27 cellular contexts compared by ENCODE assay signal in genomic region chr16:4976611-4977145, GRCh38. TPM values are rescaled to one million over a fixed set of nuclear protein-coding genes. Genes with fewer than 3 reads are reported as not detected.
DNase-seq lines count a peak whose midpoint lies in the region; TF ChIP-seq lines count a peak whose summit lies in the region.
"Had no signal": no experiment of that assay in that cellular context is flagged by ENCODE, and none has a peak within 500 bp of the region (broad histone marks: within the 10 kb centered on the region; RNA-seq: fewer than 3 reads in every experiment).

No MANE protein-coding gene starts in this region.

- TF ChIP-seq EP300 in transverse colon (IDR thresholded peaks at IDR 0.05; ENCODE audit: low read depth): no peak

- no peak for TF ChIP-seq CTCF in transverse colon (IDR thresholded peaks at IDR 0.05)

- in situ Hi-C loops in transverse colon (cut with MboI; ENCODE audit: low pct_ligation_motif_present in 1 of 4, low pct_unique_long_range_greater_than_20kb in 1 of 4, low sequenced_read_pairs in 3 of 4): no loop called here

- H3K4me3 ChIP-seq in SJCRH30 (no peak overlapping the region), transverse colon (no peak overlapping the region)
- H3K4me3 ChIP-seq: gastroesophageal sphincter, Peyer's patch, prostate gland, skin epidermis, upper lobe of left lung had no signal

- intact Hi-C loops in transverse colon (cut with DNase I; ENCODE audit: low total_unique reads): no loop called here

- H3K36me3 ChIP-seq in SJCRH30: no peaks in the 10 kb centered on the region
- no peaks in the 10 kb centered on the region for H3K36me3 ChIP-seq in transverse colon
- H3K36me3 ChIP-seq: gastroesophageal sphincter, Peyer's patch, prostate gland, upper lobe of left lung had no signal

- no peaks in the 10 kb centered on the region for H3K9me3 ChIP-seq in SJCRH30 (replicated peaks)
- H3K9me3 ChIP-seq in transverse colon: no peaks in the 10 kb centered on the region
- H3K9me3 ChIP-seq: Peyer's patch, prostate gland, SK-N-SH, upper lobe of left lung had no signal

- H3K27me3 ChIP-seq in SJCRH30 (no peaks in the 10 kb centered on the region), transverse colon (no peaks in the 10 kb centered on the region)
- H3K27me3 ChIP-seq: upper lobe of left lung had no signal

- TF ChIP-seq POLR2A in transverse colon (IDR thresholded peaks at IDR 0.05): no peak

- H3K4me1 ChIP-seq in SJCRH30: no peaks in the 10 kb centered on the region
- H3K4me1 ChIP-seq in transverse colon: peaks cover 0 to 3% (median 0%) of the 10 kb centered on the region in 4 donors
- H3K4me1 ChIP-seq: Peyer's patch, prostate gland, upper lobe of left lung had no signal

- WGBS in transverse colon (ENCODE audit: low coverage in 1 of 2), 2 donors: 40 to 63% methylated on average over 1 to 5 of the region's 5 CpGs

- H3K27ac ChIP-seq in SJCRH30: no peak overlapping the region
- peak overlapping the region; percentile 51 to 73 (median 60) for H3K27ac ChIP-seq in transverse colon
- H3K27ac ChIP-seq: 22Rv1, gastroesophageal sphincter, Peyer's patch, prostate gland, skin epidermis, upper lobe of left lung had no signal

- DNase-seq in DMS153 (lab: John Stamatoyannopoulos, UW) (peak; percentile 15), DMS153 treated with DMSO at 0.1 percent for 48 hours (lab: John Stamatoyannopoulos, UW; ENCODE audit: unreplicated experiment) (no peak), SJCRH30 (peak; percentile 76 to 84), mucosa of gallbladder (ENCODE audit: low spot score) (peak; percentile 15), transverse colon (peak; percentile 46), kidney glomerular epithelial cell (lab: John Stamatoyannopoulos, UW) (no peak)
- DNase-seq in activated CD8-positive, alpha-beta memory T cell treated with anti-CD3 and anti-CD28 coated beads, Interleukin-2, amount 50 U/mL, for 4 hours: no peak
- no peak for DNase-seq in stimulated activated CD4-positive, alpha-beta T cell treated with anti-CD3 and anti-CD28 coated beads, Interleukin-1b, Interleukin-23, amount 100 ng/mL, for 48 hours
- DNase-seq: activated CD4-positive, alpha-beta memory T cell treated with anti-CD3 and anti-CD28 coated beads, Interleukin-2, amount 10 ng/mL, durations not matched to agents 7 days and 5 days; activated CD4-positive, CD25-positive, alpha-beta regulatory T cell; activated naive CD4-positive, alpha-beta T cell treated with Interleukin-2 at 50 U/mL for 16 hours; amygdala; central memory CD4-positive, alpha-beta T cell; DND-41; effector CD8-positive, alpha-beta T cell; mesenchymal stem cell; NCI-H1048; NCI-H82; SK-N-SH; stimulated activated CD4-positive, alpha-beta T cell treated with anti-CD3 and anti-CD28 coated beads, Interleukin-4, amount 100 ng/mL, for 1 hour; upper lobe of left lung had no signal

RNA-seq across cellular contexts. Expression of gene SEC14L5, which starts 18.5 kb away (rescaled TPM):
- not detected in 2 replicates for total RNA-seq in SJCRH30 (2014; rRNA removed; shearing (Covaris generic))
- 0.49 TPM for total RNA-seq in mucosa of gallbladder
- total RNA-seq in transverse colon: 1 to 10 TPM in 1 of 4 donors, under 1 TPM in 3; 0.32 to 6.2 (median 0.53) TPM
- total RNA-seq: kidney epithelial cell had no signal

RNA-seq across cellular contexts. Expression of gene PPL, which starts 39.7 kb away (rescaled TPM):
- total RNA-seq in SJCRH30 (2014; rRNA removed; shearing (Covaris generic)): 0.18 and 0.22 TPM in 2 replicates
- total RNA-seq in mucosa of gallbladder (62.2 TPM), transverse colon (10 to 100 TPM; 13.5 to 28.8 (median 22.8) TPM)

RNA-seq across cellular contexts. Expression of gene NAGPA, which starts 57.1 kb away (rescaled TPM):
- 6.4 and 8.1 TPM in 2 replicates for total RNA-seq in SJCRH30 (2014; rRNA removed; shearing (Covaris generic))
- total RNA-seq in mucosa of gallbladder (10.7 TPM), transverse colon (100 to 1,000 TPM in 1 of 4 donors, 10 to 100 TPM in 3; 42.6 to 250 (median 72.7) TPM)

Comparison
In these comparisons a context has a peak if more than half of its experiments do, and no peak if none do; other contexts are left out.
1. DNase-seq: peak in DMS153 (single experiment), SJCRH30 (2 of 2), mucosa of gallbladder (single experiment) and transverse colon (single experiment); none in DMS153 treated with DMSO at 0.1 percent for 48 hours (single experiment), activated CD8-positive, alpha-beta memory T cell treated with anti-CD3 and anti-CD28 coated beads, Interleukin-2, amount 50 U/mL, for 4 hours (single experiment), kidney glomerular epithelial cell (single experiment) and stimulated activated CD4-positive, alpha-beta T cell treated with anti-CD3 and anti-CD28 coated beads, Interleukin-1b, Interleukin-23, amount 100 ng/mL, for 48 hours (single experiment).
2. RNA of gene PPL, which starts 39.7 kb away (total RNA-seq): 62.2 TPM in mucosa of gallbladder (single experiment) and 13.5 to 28.8 TPM in transverse colon; 0.18 to 0.22 TPM in SJCRH30; every median in the first group is over 10 times any median in the second.